In genomic region chrX:12118134-12118533, GRCh38 we compare ENCODE assay signal across 28 cellular contexts. TPM values are rescaled to one million over a fixed set of nuclear protein-coding genes. Genes with fewer than 3 reads are reported as not detected.
"Had no signal": no experiment of that assay in that cellular context is flagged by ENCODE, and none has a peak within 500 bp of the region (broad histone marks: within the 10 kb centered on the region; RNA-seq: fewer than 3 reads in every experiment).

No MANE protein-coding gene starts in this region.

- H3K4me1 ChIP-seq: adrenal gland, esophagus muscularis mucosa, gastroesophageal sphincter, right lobe of liver, stomach, suprapubic skin, transverse colon, uterus had no signal

- H3K27me3 Mint-ChIP-seq: activated naive CD8-positive, alpha-beta T cell; stimulated activated memory B cell treated with anti-CD40 and anti-IgM and Interleukin-4, amounts not matched to agents 10 μg/mL and 1 μg/mL and 100 μg/mL, for 72 hours had no signal

- H3K4me3 Mint-ChIP-seq: activated naive CD8-positive, alpha-beta T cell; activated T-cell treated with anti-CD3 and anti-CD28 coated beads, Interleukin-2, amount 50 U/mL, for 4 hours; nephron; stimulated activated memory B cell treated with anti-CD40 and anti-IgM and Interleukin-4, amounts not matched to agents 10 μg/mL and 1 μg/mL and 100 μg/mL, for 72 hours had no signal

- H3K9me3 Mint-ChIP-seq: activated T-cell treated with anti-CD3 and anti-CD28 coated beads, Interleukin-2, amount 50 U/mL, for 4 hours; activated T-helper 2 cell treated with anti-CD3 and anti-CD28 coated beads, Interferon-gamma antibody, Interleukin-2, Interleukin-4, amounts not matched to agents 10 μg/mL and 5 μg/mL and 100 μg/mL, durations not matched to agents 14 hours and 24 hours and 36 hours; stimulated activated memory B cell treated with anti-CD40 and anti-IgM and Interleukin-4, amounts not matched to agents 10 μg/mL and 1 μg/mL and 100 μg/mL, for 72 hours had no signal

- H3K27me3 ChIP-seq: adrenal gland, esophagus muscularis mucosa, gastroesophageal sphincter, neutrophil, stomach, suprapubic skin, transverse colon, uterus had no signal

- FAIRE-seq: small intestine had no signal

- H3K4me1 Mint-ChIP-seq: nephron; stimulated activated memory B cell treated with anti-CD40 and anti-IgM and Interleukin-4, amounts not matched to agents 10 μg/mL and 1 μg/mL and 100 μg/mL, for 72 hours had no signal

- DNase-seq: activated CD4-positive, alpha-beta T cell treated with anti-CD3 and anti-CD28 coated beads for 4 hours; activated CD4-positive, alpha-beta T cell treated with anti-CD3 and anti-CD28 coated beads, Interleukin-2, amount 50 U/mL, for 48 hours; activated CD4-positive, CD25-positive, alpha-beta regulatory T cell; activated CD8-positive, alpha-beta memory T cell treated with anti-CD3 and anti-CD28 coated beads, Interleukin-2, amount 50 U/mL, for 48 hours; activated naive CD4-positive, alpha-beta T cell; activated T-cell treated with anti-CD3 and anti-CD28 coated beads, Interleukin-2, amount 50 U/mL, for 4 hours; adrenal gland; cerebellar nuclear complex; head of caudate nucleus; hypothalamus; left ventricle myocardium superior; mammary epithelial cell; midbrain; right lobe of liver; small intestine; stomach; transverse colon; uterus had no signal

- H3K9me3 ChIP-seq: adrenal gland, esophagus muscularis mucosa, gastroesophageal sphincter, neutrophil, right lobe of liver, stomach, suprapubic skin, transverse colon, uterus had no signal

- H3K27ac Mint-ChIP-seq: activated naive CD8-positive, alpha-beta T cell; activated T-helper 2 cell treated with anti-CD3 and anti-CD28 coated beads, Interferon-gamma antibody, Interleukin-2, Interleukin-4, amounts not matched to agents 10 μg/mL and 5 μg/mL and 100 μg/mL, durations not matched to agents 14 hours and 24 hours and 36 hours; nephron; stimulated activated memory B cell treated with anti-CD40 and anti-IgM and Interleukin-4, amounts not matched to agents 10 μg/mL and 1 μg/mL and 100 μg/mL, for 72 hours had no signal

- H3K36me3 ChIP-seq: adrenal gland, esophagus muscularis mucosa, gastroesophageal sphincter, neutrophil, right lobe of liver, stomach, suprapubic skin, transverse colon, uterus had no signal

- H3K4me3 ChIP-seq: adrenal gland, coronary artery, esophagus muscularis mucosa, gastroesophageal sphincter, right lobe of liver, stomach, suprapubic skin, transverse colon, uterus had no signal

- ATAC-seq: activated T-cell treated with anti-CD3 and anti-CD28 coated beads, Interleukin-2, amount 50 U/mL, for 4 hours; gastroesophageal sphincter; left ventricle myocardium superior; right lobe of liver; stimulated activated memory B cell treated with anti-CD40 and anti-IgM and Interleukin-4, amounts not matched to agents 10 μg/mL and 1 μg/mL and 100 μg/mL, for 72 hours had no signal

- H3K27ac ChIP-seq: adrenal gland, coronary artery, esophagus muscularis mucosa, gastroesophageal sphincter, neutrophil, right lobe of liver, stomach, suprapubic skin, transverse colon, uterus had no signal

- H3K36me3 Mint-ChIP-seq: activated naive CD8-positive, alpha-beta T cell; stimulated activated memory B cell treated with anti-CD40 and anti-IgM and Interleukin-4, amounts not matched to agents 10 μg/mL and 1 μg/mL and 100 μg/mL, for 72 hours had no signal

RNA-seq across cellular contexts. Expression of gene FRMPD4, which starts 20.1 kb away (rescaled TPM):
- total RNA-seq: activated CD8-positive, alpha-beta memory T cell treated with anti-CD3 and anti-CD28 coated beads for 36 hours; activated T-cell treated with anti-CD3 and anti-CD28 coated beads, Interleukin-2, amount 50 U/mL, for 4 hours; activated T-helper 2 cell treated with anti-CD3 and anti-CD28 coated beads, Interferon-gamma antibody, Interleukin-2, Interleukin-4, amounts not matched to agents 10 μg/mL and 5 μg/mL and 100 μg/mL, durations not matched to agents 14 hours and 24 hours and 36 hours had no signal
